Comparison of ENCODE assay signal across 9 cellular contexts in the genomic region with DNA sequence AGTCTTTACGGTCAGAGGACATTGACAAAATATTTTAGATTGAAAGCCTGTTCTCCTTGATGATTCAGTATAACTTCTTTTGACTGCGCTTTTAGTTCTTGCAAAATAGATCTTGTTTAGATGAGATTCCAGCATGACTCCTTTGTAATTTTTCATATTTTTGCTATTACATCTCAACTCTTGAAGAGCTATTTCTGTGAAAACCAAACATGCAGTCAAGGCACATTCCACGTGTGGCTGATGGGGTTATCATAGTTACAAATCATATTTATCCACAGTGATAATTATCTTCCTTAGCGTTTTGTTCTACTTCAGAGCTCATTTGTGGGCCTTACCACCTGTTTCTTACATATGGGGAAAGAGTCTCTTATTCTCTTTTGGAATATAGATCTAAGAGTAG.
"Had no signal": no experiment of that assay in that cellular context is flagged by ENCODE, and none has a peak within 500 bp of the region (broad histone marks: within the 10 kb centered on the region; RNA-seq: fewer than 3 reads in every experiment).

No MANE protein-coding gene starts in this region.

- H3K27ac Mint-ChIP-seq: HFFc6 had no signal

- H3K27ac ChIP-seq: GM23248 had no signal

- H3K9ac ChIP-seq: GM23248 had no signal

- H3K4me1 ChIP-seq: HAP-1 had no signal

- H3K4me3 Mint-ChIP-seq: HFFc6 had no signal

- H3K4me3 ChIP-seq: GM23248, HAP-1, K562 had no signal

- H3K9me3 ChIP-seq: HAP-1 had no signal

- H3K9me3 Mint-ChIP-seq: HFFc6 had no signal

- DNase-seq: GM23248, GOT3, H7, HFFc6, IMR-90 had no signal

- ATAC-seq: HCT116, K562 had no signal

- H2AFZ ChIP-seq: GM23248 had no signal

- H3K36me3 ChIP-seq: HAP-1 had no signal

- FAIRE-seq: HTR-8/SVneo, K562 had no signal
